In the genomic region with DNA sequence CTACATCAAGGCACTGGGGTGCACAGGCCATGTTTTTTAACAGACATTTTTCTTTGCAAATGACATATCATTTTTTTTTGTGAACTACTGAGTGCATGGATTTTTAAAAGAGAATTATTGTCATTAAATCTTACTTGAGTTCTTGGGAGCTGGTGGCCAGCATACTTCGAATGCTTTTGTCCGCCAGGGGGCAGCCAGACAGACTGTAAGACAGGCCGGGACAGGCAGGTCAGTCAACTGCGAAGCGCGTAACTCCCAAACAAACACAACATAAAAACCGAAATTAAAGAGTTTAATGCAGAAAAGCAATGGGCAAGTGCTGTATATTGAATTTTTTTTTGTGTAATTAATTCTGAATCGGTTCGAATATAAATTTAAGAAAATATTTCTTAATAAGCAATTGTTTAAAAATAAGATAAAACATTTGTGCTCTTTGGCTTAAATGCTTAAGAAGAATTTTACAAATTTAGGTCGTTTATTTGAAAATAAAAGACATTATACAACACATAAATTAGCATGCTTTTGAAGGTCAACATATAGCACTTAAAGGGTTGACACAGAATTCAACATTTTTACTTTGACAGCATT, we compare ENCODE assay signal across 8 cellular contexts.
A peak's percentile ranks its signal among the peaks of the same experiment; 100 is the strongest.
DNase-seq lines count a peak whose midpoint lies in the region; TF ChIP-seq lines count a peak whose summit lies in the region.

No MANE protein-coding gene starts in this region.

- no peak overlapping the region for H3K4me3 ChIP-seq in Peyer's patch
- no peak overlapping the region for H3K4me3 ChIP-seq in astrocyte of the spinal cord (ENCODE audit: low read depth, low read length)

- no peak overlapping the region for H3K27ac ChIP-seq in Peyer's patch

- no peaks in the 10 kb centered on the region for H3K27me3 ChIP-seq in Peyer's patch

- H3K36me3 ChIP-seq in Peyer's patch, result no peaks in the 10 kb centered on the region

- no peaks in the 10 kb centered on the region for H3K4me1 ChIP-seq in Peyer's patch

- in situ Hi-C loops in astrocyte of the spinal cord (cut with HindIII; ENCODE audit: low sequenced_read_pairs), result no loop called here

- TF ChIP-seq POLR2A in Peyer's patch (IDR thresholded peaks at IDR 0.05), result no peak

- TF ChIP-seq CTCF in Peyer's patch (IDR thresholded peaks at IDR 0.05), result peak in 4 of 6 experiments; percentile 13 to 48 (median 42)
- peak; percentile 79 for TF ChIP-seq CTCF in astrocyte of the spinal cord (IDR thresholded peaks at IDR 0.05; ENCODE audit: low read depth, low read length)

- no peaks in the 10 kb centered on the region for H3K9me3 ChIP-seq in Peyer's patch

- DNase-seq in DMS53 (lab: John Stamatoyannopoulos, UW), result peak; percentile 56
- DNase-seq in H4 (ENCODE audit: low spot score), result peak; percentile 45
- DNase-seq in Peyer's patch, result peak; percentile 33 to 63 (median 63)
- peak; percentile 76 for DNase-seq in astrocyte of the spinal cord (ENCODE audit: low read depth, low spot score)
- peak; percentile 76 for DNase-seq in iPS-NIHi7 (ENCODE audit: extremely low spot score)
- peak; percentile 34 for DNase-seq in stimulated activated CD4-positive, alpha-beta T cell treated with anti-CD3 and anti-CD28 coated beads, Interleukin-1b, Interleukin-23, amount 100 ng/mL, for 48 hours
- DNase-seq in effector CD8-positive, alpha-beta T cell (lab: John Stamatoyannopoulos, UW), result no peak
- no peak for DNase-seq in NCI-H2227 (lab: John Stamatoyannopoulos, UW; ENCODE audit: unreplicated experiment)

Comparison
In these comparisons a context has a peak if more than half of its experiments do, and no peak if none do; other contexts are left out.
1. DNase-seq: peak in DMS53 (single experiment), H4 (single experiment), Peyer's patch (3 of 3), astrocyte of the spinal cord (single experiment), iPS-NIHi7 (single experiment) and stimulated activated CD4-positive, alpha-beta T cell treated with anti-CD3 and anti-CD28 coated beads, Interleukin-1b, Interleukin-23, amount 100 ng/mL, for 48 hours (single experiment); none in effector CD8-positive, alpha-beta T cell (single experiment) and NCI-H2227 (single experiment).